ENCODE assay signal across 10 cellular contexts in the genomic region with DNA sequence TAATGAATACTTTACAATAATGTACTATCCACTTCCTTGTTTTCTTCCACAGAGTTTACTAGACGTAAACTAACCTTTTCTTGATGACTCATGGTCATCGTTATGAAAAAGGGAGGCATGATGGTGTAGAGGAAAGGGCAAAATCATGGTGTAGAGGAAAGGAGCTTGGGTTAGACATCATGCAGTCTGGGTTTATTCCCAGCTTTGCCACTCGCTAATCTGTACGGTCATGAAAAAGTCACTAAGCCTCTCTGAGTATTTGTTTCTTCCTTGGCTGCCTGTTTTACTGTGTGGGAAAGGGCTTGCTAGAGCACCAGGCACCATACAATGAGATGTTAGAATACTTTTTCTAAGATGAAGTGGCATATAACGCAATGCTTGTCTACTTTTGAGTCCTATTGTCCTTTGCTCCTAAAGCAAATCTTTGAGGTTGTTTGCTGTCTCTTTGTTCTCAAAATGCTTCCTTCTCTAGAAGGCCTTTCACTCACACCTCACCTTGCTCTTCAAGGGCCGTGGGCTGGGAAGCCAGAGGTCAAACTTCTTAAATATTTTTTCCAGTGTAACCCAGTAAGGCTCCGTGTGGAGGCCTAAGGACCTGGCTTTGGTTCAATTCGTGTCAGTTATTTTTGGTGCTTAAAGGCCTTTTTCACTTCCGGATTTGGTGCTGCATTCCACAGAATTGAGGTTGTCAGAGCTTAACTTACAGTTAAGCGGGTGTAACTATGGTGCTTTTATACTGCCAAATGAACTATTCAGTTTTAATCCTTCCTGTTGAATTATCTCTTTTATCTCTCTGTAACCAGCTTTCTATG. TPM values are rescaled to one million over a fixed set of nuclear protein-coding genes. Genes with fewer than 3 reads are reported as not detected.
DNase-seq lines count a peak whose midpoint lies in the region; ATAC-seq and TF ChIP-seq lines count a peak whose summit lies in the region.
"Had no signal": no experiment of that assay in that cellular context is flagged by ENCODE, and none has a peak within 500 bp of the region (broad histone marks: within the 10 kb centered on the region; RNA-seq: fewer than 3 reads in every experiment).

No MANE protein-coding gene starts in this region.

- DNase-seq in HAP-1 (ENCODE audit: low spot score in 2 of 2): peak; percentile 40 to 73
- peak; percentile 50 for DNase-seq in PC-3
- peak in 1 of 2 donors; percentile 48 for DNase-seq in fibroblast of lung (ENCODE audit: low read depth in 2 of 2)
- no peak for DNase-seq in smooth muscle cell (lab: John Stamatoyannopoulos, UW; ENCODE audit: unreplicated experiment)
- no peak for DNase-seq in superior temporal gyrus (ENCODE audit: extremely low spot score)
- no peak for DNase-seq in iPS-NIHi7 (ENCODE audit: extremely low spot score)
- DNase-seq: activated CD4-positive, alpha-beta T cell treated with anti-CD3 and anti-CD28 coated beads for 48 hours; hippocampal formation; NCI-H345 had no signal

- H3K79me2 ChIP-seq in PC-3 (ENCODE audit: low read length) (no peaks in the 10 kb centered on the region), fibroblast of lung (ENCODE audit: control insufficient read depth, insufficient read depth, low read length) (no peaks in the 10 kb centered on the region), smooth muscle cell (ENCODE audit: low read depth) (no peaks in the 10 kb centered on the region)

- no peaks in the 10 kb centered on the region for H3K36me3 ChIP-seq in HAP-1 (replicated peaks)
- H3K36me3 ChIP-seq in PC-3 (ENCODE audit: low read depth, low read length): no peaks in the 10 kb centered on the region
- H3K36me3 ChIP-seq in fibroblast of lung (ENCODE audit: control insufficient read depth, insufficient read depth, low read length): no peaks in the 10 kb centered on the region
- H3K36me3 ChIP-seq in smooth muscle cell (ENCODE audit: low read depth): no peaks in the 10 kb centered on the region

- peaks cover 14% of the 10 kb centered on the region for H3K4me1 ChIP-seq in HAP-1
- H3K4me1 ChIP-seq in PC-3 (ENCODE audit: insufficient read depth, low read length): peaks cover 11% of the 10 kb centered on the region
- no peaks in the 10 kb centered on the region for H3K4me1 ChIP-seq in fibroblast of lung (ENCODE audit: control insufficient read depth, extremely low read depth, insufficient read depth, low read length)
- peaks cover 13% of the 10 kb centered on the region for H3K4me1 ChIP-seq in smooth muscle cell (ENCODE audit: low read depth)

- no peak overlapping the region for H3K9ac ChIP-seq in PC-3 (ENCODE audit: low read length)
- no peak overlapping the region for H3K9ac ChIP-seq in fibroblast of lung (ENCODE audit: insufficient read depth, low read length)
- no peak overlapping the region for H3K9ac ChIP-seq in smooth muscle cell (ENCODE audit: low read depth)

- TF ChIP-seq CTCF in PC-3 (conservative IDR thresholded peaks at IDR 0.05; ENCODE audit: low read depth, low read length) (no peak), fibroblast of lung (conservative IDR thresholded peaks at IDR 0.05 in 1 of 2, IDR thresholded peaks at IDR 0.05 in 1 of 2; ENCODE audit: low read depth in 1 of 2, low read length in 2 of 2) (no peak), smooth muscle cell (IDR thresholded peaks at IDR 0.05; ENCODE audit: borderline replicate concordance, insufficient read depth, poor library complexity, severe bottlenecking) (no peak)

- H3K27me3 ChIP-seq in HAP-1 (ENCODE audit: low read depth) (no peaks in the 10 kb centered on the region), PC-3 (ENCODE audit: low read length) (peaks cover 6% of the 10 kb centered on the region; the same call in 1 of the 2 replicates), fibroblast of lung (ENCODE audit: control insufficient read depth, insufficient read depth, low read length) (peaks cover 12% of the 10 kb centered on the region), smooth muscle cell (ENCODE audit: low read depth) (no peaks in the 10 kb centered on the region)

- H3F3A ChIP-seq in PC-3 (ENCODE audit: low read length, unreplicated experiment) (no peaks in the 10 kb centered on the region), smooth muscle cell (ENCODE audit: low read depth) (no peaks in the 10 kb centered on the region)

- peak overlapping the region; percentile 21; the same call in 1 of the 2 replicates for H3K27ac ChIP-seq in PC-3 (ENCODE audit: low read length)
- no peak overlapping the region for H3K27ac ChIP-seq in fibroblast of lung (ENCODE audit: insufficient read depth, low read length)
- H3K27ac ChIP-seq in smooth muscle cell (ENCODE audit: low read depth): peak overlapping the region; percentile 47

- BruUV-seq in PC-3 (replicated peaks; lab: Mats Ljungman, UMichigan): no TSS peak

- H3K4me2 ChIP-seq in PC-3 (ENCODE audit: low read length): no peak overlapping the region
- no peak overlapping the region for H3K4me2 ChIP-seq in fibroblast of lung (ENCODE audit: extremely low read depth, insufficient read depth, low read length)
- H3K4me2 ChIP-seq in smooth muscle cell: peak overlapping the region; percentile 41

- no peaks in the 10 kb centered on the region; the same call in 1 of the 2 replicates for H3K9me2 ChIP-seq in PC-3 (replicated peaks; ENCODE audit: low read length)

- H3K9me3 ChIP-seq in HAP-1 (no peaks in the 10 kb centered on the region), PC-3 (ENCODE audit: low read length) (no peaks in the 10 kb centered on the region), fibroblast of lung (ENCODE audit: control insufficient read depth, insufficient read depth, low read depth, low read length) (no peaks in the 10 kb centered on the region), smooth muscle cell (replicated peaks; ENCODE audit: low read depth) (no peaks in the 10 kb centered on the region)

- WGBS in smooth muscle cell (ENCODE audit: low lambda C conversion rate): 52% methylated on average over 10 of the region's 10 CpGs

- ATAC-seq in PC-3 (peak; percentile 82), HG03095 (IDR thresholded peaks at IDR 0.05; ENCODE audit: unreplicated experiment) (no peak)

- H2AFZ ChIP-seq in PC-3 (ENCODE audit: low read length): peak overlapping the region; percentile 45
- peak overlapping the region; percentile 7 for H2AFZ ChIP-seq in fibroblast of lung (ENCODE audit: low read length)
- H2AFZ ChIP-seq in smooth muscle cell (ENCODE audit: low read depth): peak overlapping the region; percentile 87

- intact Hi-C loops in PC-3 (cut with micrococcal nuclease): no loop called here

- POLR2A ChIA-PET in PC-3 (lab: Charles Lee; ENCODE audit: unreplicated experiment): interaction anchor here (0.6 kb wide), 1 partner anchor 104 kb away, joined by 3 read pairs; no protein-coding TSS in a partner anchor

- in situ Hi-C loops in HAP-1 (cut with MboI; ENCODE audit: low sequenced_read_pairs): no loop called here

- no peaks in the 10 kb centered on the region for H4K20me1 ChIP-seq in PC-3 (ENCODE audit: low read length)
- no peaks in the 10 kb centered on the region for H4K20me1 ChIP-seq in fibroblast of lung (ENCODE audit: control insufficient read depth, extremely low read depth, insufficient read depth, low read length)
- no peaks in the 10 kb centered on the region for H4K20me1 ChIP-seq in smooth muscle cell (ENCODE audit: low read depth)

- CTCF ChIA-PET in PC-3 (lab: Charles Lee): interaction anchor here (0.5 kb wide), 1 partner anchor 231 kb away, joined by 3 read pairs; no protein-coding TSS in a partner anchor

- H3K4me3 ChIP-seq in HAP-1: no peak overlapping the region
- no peak overlapping the region for H3K4me3 ChIP-seq in PC-3 (ENCODE audit: low read length)
- H3K4me3 ChIP-seq in fibroblast of lung (replicated peaks in 1 of 4; ENCODE audit: control extremely low read depth in 1 of 4, insufficient read depth in 1 of 4, low read depth in 3 of 4, low read length in 4 of 4): no peak overlapping the region
- no peak overlapping the region for H3K4me3 ChIP-seq in smooth muscle cell

RNA-seq across cellular contexts. Expression of gene ETV3, which starts 9.9 kb away (rescaled TPM):
- total RNA-seq in PC-3 (2014; rRNA removed): 10.1 and 12.2 TPM in 2 replicates
- 11.3 and 11.4 TPM in 2 replicates for total RNA-seq in fibroblast of lung
- polyA plus RNA-seq in fibroblast of lung: 8.9 and 9.9 TPM in 2 replicates
- 7.7 and 9.9 TPM in 2 replicates for polyA plus RNA-seq in fibroblast of lung (2012)
- polyA minus RNA-seq in fibroblast of lung (ENCODE audit: low replicate concordance): 10.7 and 12.7 TPM in 2 replicates
- 33.2 and 46.7 TPM in 2 replicates for total RNA-seq in smooth muscle cell
- polyA plus RNA-seq in smooth muscle cell: 11.4 and 15.4 TPM in 2 replicates

RNA-seq across cellular contexts. Expression of gene ETV3L, which starts 48.5 kb away (rescaled TPM):
- total RNA-seq in PC-3 (2014; rRNA removed) (not detected in 2 replicates), fibroblast of lung (not detected in 2 replicates), smooth muscle cell (0.31 TPM in 1 of 2 replicates, not detected in the other)
- polyA plus RNA-seq in fibroblast of lung (not detected in 2 replicates), smooth muscle cell (0.15 TPM in 1 of 2 replicates, not detected in the other)
- not detected in 2 replicates for polyA plus RNA-seq in fibroblast of lung (2012)
- polyA minus RNA-seq in fibroblast of lung (ENCODE audit: low replicate concordance): not detected in 2 replicates

Comparison
In these comparisons a context has a peak if more than half of its experiments do, and no peak if none do; other contexts are left out.
1. DNase-seq: peak in HAP-1 (2 of 2) and PC-3 (single experiment); none in smooth muscle cell (single experiment), superior temporal gyrus (single experiment) and iPS-NIHi7 (single experiment).
2. H2AFZ ChIP-seq: peak in every context shown above with its lines; median percentile 87 in smooth muscle cell; 45 in PC-3; 7 in fibroblast of lung.